In genomic region chr16:79532785-79533184, GRCh38 we compare ENCODE assay signal across 28 cellular contexts.
"Had no signal": no experiment of that assay in that cellular context is flagged by ENCODE, and none has a peak within 500 bp of the region (broad histone marks: within the 10 kb centered on the region; RNA-seq: fewer than 3 reads in every experiment).

No MANE protein-coding gene starts in this region.

- H3K9me3 Mint-ChIP-seq: activated CD4-positive, alpha-beta memory T cell treated with anti-CD3 and anti-CD28 coated beads, Interleukin-2, amount 10 ng/mL, durations not matched to agents 7 days and 5 days; activated CD4-positive, alpha-beta T cell treated with anti-CD3 and anti-CD28 coated beads, Interleukin-2, amount 10 ng/mL, durations not matched to agents 24 days and 14 days; activated naive CD4-positive, alpha-beta T cell treated with anti-CD3 and anti-CD28 coated beads, Interleukin-2, amount 10 ng/mL, durations not matched to agents 7 days and 5 days; activated naive CD8-positive, alpha-beta T cell treated with anti-CD3 and anti-CD28 coated beads, Interleukin-2, amount 10 ng/mL, durations not matched to agents 7 days and 5 days; activated T-cell treated with anti-CD3 and anti-CD28 coated beads, Interleukin-2, amount 50 U/mL, for 24 hours; memory B cell; natural killer cell had no signal

- H3K27ac ChIP-seq: ascending aorta, hepatocyte, neural progenitor cell, suprapubic skin, tibial nerve had no signal

- DNase-seq: activated CD4-positive, alpha-beta memory T cell treated with anti-CD3 and anti-CD28 coated beads, Interleukin-2, amount 10 ng/mL, durations not matched to agents 7 days and 5 days; activated CD4-positive, alpha-beta T cell treated with anti-CD3 and anti-CD28 coated beads, Interleukin-2, amount 10 ng/mL, durations not matched to agents 24 days and 14 days; activated CD4-positive, CD25-positive, alpha-beta regulatory T cell treated with anti-CD3 and anti-CD28 coated beads, Interleukin-2, amount 50 U/mL, for 72 hours; activated CD8-positive, alpha-beta memory T cell treated with anti-CD3 and anti-CD28 coated beads, Interleukin-2, amount 50 U/mL, for 48 hours; activated gamma-delta T cell; activated naive CD4-positive, alpha-beta T cell treated with anti-CD3 and anti-CD28 coated beads, Interleukin-2, amount 10 ng/mL, durations not matched to agents 7 days and 5 days; activated naive CD8-positive, alpha-beta T cell treated with anti-CD3 and anti-CD28 coated beads, Interleukin-2, amount 10 ng/mL, durations not matched to agents 7 days and 5 days; activated T-cell treated with anti-CD3 and anti-CD28 coated beads, Interleukin-2, amount 50 U/mL, for 24 hours; caudate nucleus; foreskin fibroblast; islet precursor cell; midbrain; natural killer cell; occipital lobe; stimulated activated CD4-positive, alpha-beta T cell treated with anti-CD3 and anti-CD28 coated beads, Interleukin-1b, Interleukin-23, amount 100 ng/mL, for 48 hours; stimulated activated naive CD4-positive, alpha-beta T cell; T-helper 17 cell; T1000 had no signal

- H3K9me3 ChIP-seq: ascending aorta, suprapubic skin, tibial nerve had no signal

- H3K4me1 ChIP-seq: neural progenitor cell, suprapubic skin had no signal

- H3K27ac Mint-ChIP-seq: activated CD4-positive, alpha-beta memory T cell treated with anti-CD3 and anti-CD28 coated beads, Interleukin-2, amount 10 ng/mL, durations not matched to agents 7 days and 5 days; activated CD4-positive, alpha-beta T cell treated with anti-CD3 and anti-CD28 coated beads, Interleukin-2, amount 10 ng/mL, durations not matched to agents 24 days and 14 days; activated naive CD4-positive, alpha-beta T cell treated with anti-CD3 and anti-CD28 coated beads, Interleukin-2, amount 10 ng/mL, durations not matched to agents 7 days and 5 days; activated naive CD8-positive, alpha-beta T cell treated with anti-CD3 and anti-CD28 coated beads, Interleukin-2, amount 10 ng/mL, durations not matched to agents 7 days and 5 days; activated T-cell treated with anti-CD3 and anti-CD28 coated beads, Interleukin-2, amount 50 U/mL, for 24 hours; brain; memory B cell; natural killer cell; neural progenitor cell; T-helper 17 cell had no signal

- H3K36me3 Mint-ChIP-seq: activated naive CD4-positive, alpha-beta T cell treated with anti-CD3 and anti-CD28 coated beads, Interleukin-2, amount 10 ng/mL, durations not matched to agents 7 days and 5 days; activated naive CD8-positive, alpha-beta T cell treated with anti-CD3 and anti-CD28 coated beads, Interleukin-2, amount 10 ng/mL, durations not matched to agents 7 days and 5 days; brain; memory B cell; natural killer cell; neural progenitor cell had no signal

- H3K4me1 Mint-ChIP-seq: activated CD4-positive, alpha-beta memory T cell treated with anti-CD3 and anti-CD28 coated beads, Interleukin-2, amount 10 ng/mL, durations not matched to agents 7 days and 5 days; activated CD4-positive, alpha-beta T cell treated with anti-CD3 and anti-CD28 coated beads, Interleukin-2, amount 10 ng/mL, durations not matched to agents 24 days and 14 days; activated naive CD4-positive, alpha-beta T cell treated with anti-CD3 and anti-CD28 coated beads, Interleukin-2, amount 10 ng/mL, durations not matched to agents 7 days and 5 days; activated naive CD8-positive, alpha-beta T cell treated with anti-CD3 and anti-CD28 coated beads, Interleukin-2, amount 10 ng/mL, durations not matched to agents 7 days and 5 days; memory B cell; natural killer cell; T-helper 17 cell had no signal

- H3K27me3 ChIP-seq: ascending aorta, hepatocyte, neural progenitor cell, suprapubic skin, tibial nerve had no signal

- H3K4me3 Mint-ChIP-seq: activated CD4-positive, alpha-beta memory T cell treated with anti-CD3 and anti-CD28 coated beads, Interleukin-2, amount 10 ng/mL, durations not matched to agents 7 days and 5 days; activated CD4-positive, alpha-beta T cell treated with anti-CD3 and anti-CD28 coated beads, Interleukin-2, amount 10 ng/mL, durations not matched to agents 24 days and 14 days; activated naive CD4-positive, alpha-beta T cell treated with anti-CD3 and anti-CD28 coated beads, Interleukin-2, amount 10 ng/mL, durations not matched to agents 7 days and 5 days; activated naive CD8-positive, alpha-beta T cell treated with anti-CD3 and anti-CD28 coated beads, Interleukin-2, amount 10 ng/mL, durations not matched to agents 7 days and 5 days; activated T-cell treated with anti-CD3 and anti-CD28 coated beads, Interleukin-2, amount 50 U/mL, for 24 hours; brain; memory B cell; natural killer cell; neural progenitor cell; T-helper 17 cell had no signal

- H3K27me3 Mint-ChIP-seq: activated CD4-positive, alpha-beta memory T cell treated with anti-CD3 and anti-CD28 coated beads, Interleukin-2, amount 10 ng/mL, durations not matched to agents 7 days and 5 days; activated naive CD4-positive, alpha-beta T cell treated with anti-CD3 and anti-CD28 coated beads, Interleukin-2, amount 10 ng/mL, durations not matched to agents 7 days and 5 days; activated naive CD8-positive, alpha-beta T cell treated with anti-CD3 and anti-CD28 coated beads, Interleukin-2, amount 10 ng/mL, durations not matched to agents 7 days and 5 days; activated T-cell treated with anti-CD3 and anti-CD28 coated beads, Interleukin-2, amount 50 U/mL, for 24 hours; memory B cell; T-helper 17 cell had no signal

- H3K4me3 ChIP-seq: ascending aorta, hepatocyte, neural progenitor cell, smooth muscle cell, suprapubic skin, tibial nerve had no signal

- H3K36me3 ChIP-seq: ascending aorta, neural progenitor cell, suprapubic skin, tibial nerve had no signal

- ATAC-seq: esophagus mucosa, natural killer cell, sciatic nerve, T-helper 17 cell had no signal
